In genomic region chr6:72622094-72622540, GRCh38 we compare ENCODE assay signal across 8 cellular contexts. TPM values are rescaled to one million over a fixed set of nuclear protein-coding genes. Genes with fewer than 3 reads are reported as not detected.
DNase-seq lines count a peak whose midpoint lies in the region; ATAC-seq and TF ChIP-seq lines count a peak whose summit lies in the region.

No MANE protein-coding gene starts in this region.

- intact Hi-C loops in thyroid gland (cut with DNase I): loop anchor here (5.0 kb wide), 1 partner anchor 510 kb away; no protein-coding TSS in a partner anchor

- peaks cover 0 to 14% of the 10 kb centered on the region in 2 donors for H3K4me1 ChIP-seq in esophagus (ENCODE audit: control insufficient read depth in 2 of 2, insufficient read depth in 2 of 2, low read length in 1 of 2)
- H3K4me1 ChIP-seq in thyroid gland: peaks cover 8 to 10% of the 10 kb centered on the region in 2 donors

- H3K9me3 ChIP-seq in esophagus (ENCODE audit: control insufficient read depth in 2 of 2, insufficient read depth in 1 of 2, low read depth in 1 of 2, low read length in 1 of 2): no peaks in the 10 kb centered on the region
- H3K9me3 ChIP-seq in thyroid gland: no peaks in the 10 kb centered on the region

- peak; percentile 7 to 35 (median 8) for TF ChIP-seq CTCF in nephron (IDR thresholded peaks at IDR 0.05; ENCODE audit: unreplicated experiment in 3 of 3)
- peak in 3 of 6 experiments; percentile 12 to 49 (median 49) for TF ChIP-seq CTCF in thyroid gland (IDR thresholded peaks at IDR 0.05)

- H3K27ac ChIP-seq in esophagus (ENCODE audit: low read depth in 2 of 2, low read length in 1 of 2) (no peak overlapping the region), thyroid gland (no peak overlapping the region)

- peaks cover 73% of the 10 kb centered on the region for H3K27me3 Mint-ChIP-seq in nephron (ENCODE audit: low read depth)

- no peaks in the 10 kb centered on the region for H3K9me3 Mint-ChIP-seq in nephron

- no peaks in the 10 kb centered on the region for H3K36me3 ChIP-seq in esophagus (ENCODE audit: control insufficient read depth in 2 of 2, insufficient read depth in 2 of 2, low read length in 1 of 2)
- no peaks in the 10 kb centered on the region for H3K36me3 ChIP-seq in thyroid gland

- no peak overlapping the region for H3K27ac Mint-ChIP-seq in nephron

- 1 to 2% methylated on average over 38 to 54 of the region's 54 CpGs for WGBS in esophagus, 2 donors
- WGBS in thyroid gland, 2 donors: 0% methylated on average over 1 of the region's 54 CpGs; no CpG with 5 or more reads in 1 of the 2 donors

- H3K4me3 ChIP-seq in esophagus (ENCODE audit: low read depth in 1 of 2, low read length in 2 of 2) (peak overlapping the region; percentile 49), thyroid gland (replicated peaks in 1 of 3) (peak overlapping the region; percentile 39 to 81 (median 40))

- peak overlapping the region in 2 of 3 experiments; percentile 88 to 91 for H3K4me3 Mint-ChIP-seq in nephron

- DNase-seq in NK-92 treated with Interleukin-12 subunit alpha and Interleukin-12 subunit beta, amount 100 ng/mL, for 24 hours (lab: John Stamatoyannopoulos, UW): peak; percentile 76
- DNase-seq in NK-92 (lab: John Stamatoyannopoulos, UW; ENCODE audit: unreplicated experiment) (no peak), NCI-H510A (lab: John Stamatoyannopoulos, UW) (peak; percentile 60), thyroid gland (peak; percentile 67 to 71)
- DNase-seq in activated CD8-positive, alpha-beta memory T cell treated with anti-CD3 and anti-CD28 coated beads, Interleukin-2, amount 50 U/mL, for 4 hours: peak; percentile 76

- H3K27me3 ChIP-seq in esophagus (ENCODE audit: control insufficient read depth in 1 of 2, insufficient read depth in 2 of 2, low read length in 2 of 2): peaks cover 0 to 3% of the 10 kb centered on the region in 2 donors
- no peaks in the 10 kb centered on the region for H3K27me3 ChIP-seq in thyroid gland

- ATAC-seq in HG02943 (IDR thresholded peaks at IDR 0.05; ENCODE audit: low read depth, unreplicated experiment): peak; percentile 31

- H3K36me3 Mint-ChIP-seq in nephron (ENCODE audit: low read depth): no peaks in the 10 kb centered on the region

- H3K4me1 Mint-ChIP-seq in nephron: peaks cover 17% of the 10 kb centered on the region

- TF ChIP-seq POLR2A in thyroid gland (IDR thresholded peaks at IDR 0.05): peak in 1 of 2 donors; percentile 45

RNA-seq across cellular contexts. Expression of gene KCNQ5, which starts 0.3 kb away (rescaled TPM):
- polyA plus RNA-seq in esophagus: under 1 TPM; 0.18 to 0.22 TPM
- 10 to 100 TPM in 2 of 4 donors, 1 to 10 TPM in 2; 1.1 to 14.6 (median 9.0) TPM for total RNA-seq in thyroid gland
